Comparison of ENCODE assay signal across 4 cellular contexts in genomic region chr3:106035618-106036017, GRCh38.
"Had no signal": no experiment of that assay in that cellular context is flagged by ENCODE, and none has a peak within 500 bp of the region (broad histone marks: within the 10 kb centered on the region; RNA-seq: fewer than 3 reads in every experiment).

No MANE protein-coding gene starts in this region.

- H3K4me2 ChIP-seq: GM23338 had no signal

- ATAC-seq: GM23338 had no signal

- H3K4me3 ChIP-seq: GM23338 had no signal

- H2AFZ ChIP-seq: GM23338 had no signal

- DNase-seq: H9, HCEC 1CT, IMR-90 had no signal
